In the genomic region with DNA sequence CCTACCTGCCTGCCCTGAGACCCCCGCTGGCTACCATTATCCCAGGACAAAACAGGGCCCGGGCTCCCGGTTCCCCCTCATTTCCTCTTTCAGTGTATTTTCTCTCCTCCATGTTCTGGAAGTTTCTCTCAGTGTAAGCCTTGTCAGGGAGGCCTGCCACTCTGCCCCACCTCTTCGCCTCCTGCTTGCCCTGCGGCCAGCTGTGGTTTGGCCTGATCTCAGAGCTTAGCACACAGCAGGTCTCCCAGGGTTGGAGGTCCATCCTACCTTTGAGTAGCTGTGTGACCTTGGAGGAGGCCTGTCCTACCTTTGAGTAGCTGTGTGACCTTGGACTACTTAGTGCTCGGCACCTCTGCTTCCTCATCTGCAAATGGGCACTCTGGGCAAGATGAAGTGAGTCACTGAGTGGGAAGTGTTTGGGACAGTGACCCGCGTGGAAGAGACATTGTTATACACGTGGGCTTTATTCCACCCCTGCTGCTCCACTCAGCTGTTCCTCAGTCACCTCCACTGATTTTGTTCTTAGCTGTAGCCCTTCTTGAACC, we compare ENCODE assay signal across 21 cellular contexts.
DNase-seq lines count a peak whose midpoint lies in the region; ATAC-seq, FAIRE-seq and TF ChIP-seq lines count a peak whose summit lies in the region.
"Had no signal": no experiment of that assay in that cellular context is flagged by ENCODE, and none has a peak within 500 bp of the region (broad histone marks: within the 10 kb centered on the region; RNA-seq: fewer than 3 reads in every experiment).

No MANE protein-coding gene starts in this region.

- no peak for TF ChIP-seq EP300 in HepG2 (IDR thresholded peaks at IDR 0.05; ENCODE audit: low read depth in 2 of 2, low read length in 2 of 2)
- TF ChIP-seq EP300 in HepG2 (CRISPR knock-in tag; IDR thresholded peaks at IDR 0.05; ENCODE audit: borderline replicate concordance), result no peak

- no peak for DNase-seq in activated naive CD8-positive, alpha-beta T cell treated with anti-CD3 and anti-CD28 coated beads, Interleukin-2, amount 10 ng/mL, durations not matched to agents 7 days and 5 days
- DNase-seq in activated naive CD8-positive, alpha-beta T cell treated with anti-CD3 and anti-CD28 coated beads, Interleukin-2, amount 50 U/mL, for 24 hours, result no peak
- DNase-seq in neural progenitor cell (ENCODE audit: low spot score), result no peak
- DNase-seq in urothelium cell line (ENCODE audit: low spot score), result no peak
- no peak for DNase-seq in HepG2 (ENCODE audit: low spot score)
- no peak for DNase-seq in T-cell
- DNase-seq: activated CD4-positive, alpha-beta T cell treated with anti-CD3 and anti-CD28 coated beads for 1 hour; BE2C; caudate nucleus; GM23248; mesendoderm; NCI-H774; retina; stimulated activated naive B cell treated with anti-CD40 and anti-IgM and Interleukin-4, amounts not matched to agents 10 μg/mL and 1 μg/mL and 100 μg/mL, for 72 hours had no signal

- no peak overlapping the region for H3K4me3 Mint-ChIP-seq in activated naive CD8-positive, alpha-beta T cell treated with anti-CD3 and anti-CD28 coated beads, Interleukin-2, amount 10 ng/mL, durations not matched to agents 7 days and 5 days
- no peak overlapping the region for H3K4me3 Mint-ChIP-seq in activated naive CD8-positive, alpha-beta T cell treated with anti-CD3 and anti-CD28 coated beads, Interleukin-2, amount 50 U/mL, for 24 hours
- H3K4me3 Mint-ChIP-seq in dendritic cell treated with granulocyte-macrophage colony-stimulating factor and Interleukin-4, amounts not matched to agents 40 ng/mL and 50 ng/mL, for 4 days, result no peak overlapping the region
- H3K4me3 Mint-ChIP-seq in neural progenitor cell, result no peak overlapping the region
- no peak overlapping the region for H3K4me3 Mint-ChIP-seq in T-cell
- H3K4me3 Mint-ChIP-seq: activated T-helper 1 cell treated with anti-CD3 and anti-CD28 coated beads, Interleukin-12 subunit alpha, Interleukin-12 subunit beta, Interleukin-2, Interleukin-4 antibody, amounts not matched to agents 30 ng/mL and 10 ng/mL and 1 ng/mL, durations not matched to agents 14 hours and 24 hours and 36 hours; stimulated activated naive B cell treated with anti-CD40 and anti-IgM and Interleukin-4, amounts not matched to agents 10 μg/mL and 1 μg/mL and 100 μg/mL, for 72 hours had no signal

- no peaks in the 10 kb centered on the region for H3K27me3 Mint-ChIP-seq in activated naive CD8-positive, alpha-beta T cell treated with anti-CD3 and anti-CD28 coated beads, Interleukin-2, amount 10 ng/mL, durations not matched to agents 7 days and 5 days
- no peaks in the 10 kb centered on the region for H3K27me3 Mint-ChIP-seq in activated naive CD8-positive, alpha-beta T cell treated with anti-CD3 and anti-CD28 coated beads, Interleukin-2, amount 50 U/mL, for 24 hours
- peaks cover 2% of the 10 kb centered on the region for H3K27me3 Mint-ChIP-seq in dendritic cell treated with granulocyte-macrophage colony-stimulating factor and Interleukin-4, amounts not matched to agents 40 ng/mL and 50 ng/mL, for 4 days
- H3K27me3 Mint-ChIP-seq in neural progenitor cell (ENCODE audit: insufficient read depth, low read depth) (peaks cover 14% of the 10 kb centered on the region), T-cell (no peaks in the 10 kb centered on the region)
- H3K27me3 Mint-ChIP-seq: stimulated activated naive B cell treated with anti-CD40 and anti-IgM and Interleukin-4, amounts not matched to agents 10 μg/mL and 1 μg/mL and 100 μg/mL, for 72 hours had no signal

- H3K27me3 ChIP-seq in neural progenitor cell (no peaks in the 10 kb centered on the region), HepG2 (ENCODE audit: control insufficient read depth in 1 of 2, insufficient read depth in 2 of 2, low read length in 2 of 2) (no peaks in the 10 kb centered on the region)
- H3K27me3 ChIP-seq: BE2C, gastroesophageal sphincter, tibial nerve had no signal

- TF ChIP-seq RAD21 in HepG2 (CRISPR knock-in tag; IDR thresholded peaks at IDR 0.05), result no peak

- POLR2A ChIA-PET in activated naive CD8-positive, alpha-beta T cell treated with anti-CD3 and anti-CD28 coated beads, Interleukin-2, amount 10 ng/mL, durations not matched to agents 7 days and 5 days (lab: Charles Lee), result no interaction called here
- POLR2A ChIA-PET in HepG2 (lab: Yijun Ruan, JAX) (no interaction called here), T-cell (lab: Charles Lee) (no interaction called here)

- H3K9ac ChIP-seq in neural progenitor cell, result no peak overlapping the region
- H3K9ac ChIP-seq in HepG2 (ENCODE audit: insufficient read depth, low read depth, low read length), result no peak overlapping the region
- H3K9ac ChIP-seq: GM23248 had no signal

- no peak overlapping the region for H2AFZ ChIP-seq in neural progenitor cell (replicated peaks)
- no peak overlapping the region for H2AFZ ChIP-seq in HepG2 (ENCODE audit: low read length)
- H2AFZ ChIP-seq: GM23248 had no signal

- CTCF ChIA-PET in HepG2 (lab: Yijun Ruan, JAX; ENCODE audit: low intra/inter-chr PET ratio, low total read pairs), result no interaction called here
- CTCF ChIA-PET in T-cell (lab: Charles Lee), result no interaction called here

- no peaks in the 10 kb centered on the region for H3K4me1 Mint-ChIP-seq in activated naive CD8-positive, alpha-beta T cell treated with anti-CD3 and anti-CD28 coated beads, Interleukin-2, amount 10 ng/mL, durations not matched to agents 7 days and 5 days
- peaks cover 5% of the 10 kb centered on the region for H3K4me1 Mint-ChIP-seq in activated naive CD8-positive, alpha-beta T cell treated with anti-CD3 and anti-CD28 coated beads, Interleukin-2, amount 50 U/mL, for 24 hours
- H3K4me1 Mint-ChIP-seq in dendritic cell treated with granulocyte-macrophage colony-stimulating factor and Interleukin-4, amounts not matched to agents 40 ng/mL and 50 ng/mL, for 4 days (ENCODE audit: low read depth), result peaks cover 60% of the 10 kb centered on the region
- H3K4me1 Mint-ChIP-seq in neural progenitor cell, result peaks cover 61% of the 10 kb centered on the region
- H3K4me1 Mint-ChIP-seq in T-cell, result peaks cover 0 to 7% (median 0%) of the 10 kb centered on the region in 3 donors

- no peaks in the 10 kb centered on the region for H4K20me1 ChIP-seq in neural progenitor cell (ENCODE audit: low read depth)
- H4K20me1 ChIP-seq in HepG2 (ENCODE audit: insufficient read depth, low read length), result no peaks in the 10 kb centered on the region

- BruUV-seq in HepG2 (replicated peaks; lab: Mats Ljungman, UMichigan), result no TSS peak

- peak; percentile 90 for FAIRE-seq in urothelium cell line (lab: Jason Lieb, UNC)
- no peak for FAIRE-seq in HepG2 (lab: Jason Lieb, UNC)
- FAIRE-seq: GM18507 had no signal

- intact Hi-C loops in dendritic cell treated with granulocyte-macrophage colony-stimulating factor and Interleukin-4, amounts not matched to agents 40 ng/mL and 50 ng/mL, for 4 days (cut with micrococcal nuclease), result no loop called here
- intact Hi-C loops in HepG2 (cut with micrococcal nuclease; ENCODE audit: unreplicated experiment), result no loop called here

- H3K4me3 ChIP-seq in neural progenitor cell (no peak overlapping the region), HepG2 (replicated peaks in 1 of 3; ENCODE audit: insufficient read depth in 1 of 3, low read depth in 2 of 3, low read length in 3 of 3) (no peak overlapping the region)
- H3K4me3 ChIP-seq: gastroesophageal sphincter, GM23248, tibial nerve had no signal

- no peak for TF ChIP-seq POLR2A in HepG2 (IDR thresholded peaks at IDR 0.05; ENCODE audit: insufficient read depth in 1 of 2, low read depth in 2 of 2, low read length in 2 of 2)

- H3K36me3 ChIP-seq in neural progenitor cell (no peaks in the 10 kb centered on the region), HepG2 (replicated peaks in 1 of 2; ENCODE audit: control insufficient read depth in 1 of 2, insufficient read depth in 2 of 2, low read length in 2 of 2) (no peaks in the 10 kb centered on the region)
- H3K36me3 ChIP-seq: BE2C, gastroesophageal sphincter, tibial nerve had no signal

- WGBS in HepG2 (ENCODE audit: low lambda C conversion rate), result 74% methylated on average over 8 of the region's 9 CpGs

- no peak for TF ChIP-seq CTCF in neural progenitor cell (IDR thresholded peaks at IDR 0.05)
- TF ChIP-seq CTCF in HepG2 (CRISPR knock-in tag; IDR thresholded peaks at IDR 0.05), result no peak

- peaks cover 11% of the 10 kb centered on the region for H3F3A ChIP-seq in neural progenitor cell (ENCODE audit: low read depth)

- H3K4me2 ChIP-seq in neural progenitor cell, result no peak overlapping the region
- no peak overlapping the region for H3K4me2 ChIP-seq in HepG2 (ENCODE audit: low read depth, low read length)

- H3K9me3 ChIP-seq in neural progenitor cell (ENCODE audit: low read depth) (no peaks in the 10 kb centered on the region), HepG2 (ENCODE audit: low read length) (no peaks in the 10 kb centered on the region)
- H3K9me3 ChIP-seq: BE2C, gastroesophageal sphincter, tibial nerve had no signal

- peaks cover 30% of the 10 kb centered on the region for H3K4me1 ChIP-seq in neural progenitor cell
- peaks cover 43% of the 10 kb centered on the region for H3K4me1 ChIP-seq in HepG2 (ENCODE audit: insufficient read depth, low read length)

- peaks cover 4% of the 10 kb centered on the region for H3K36me3 Mint-ChIP-seq in activated naive CD8-positive, alpha-beta T cell treated with anti-CD3 and anti-CD28 coated beads, Interleukin-2, amount 10 ng/mL, durations not matched to agents 7 days and 5 days
- no peaks in the 10 kb centered on the region for H3K36me3 Mint-ChIP-seq in activated naive CD8-positive, alpha-beta T cell treated with anti-CD3 and anti-CD28 coated beads, Interleukin-2, amount 50 U/mL, for 24 hours (ENCODE audit: low read depth)
- H3K36me3 Mint-ChIP-seq in dendritic cell treated with granulocyte-macrophage colony-stimulating factor and Interleukin-4, amounts not matched to agents 40 ng/mL and 50 ng/mL, for 4 days (ENCODE audit: low read depth), result no peaks in the 10 kb centered on the region
- peaks cover 16% of the 10 kb centered on the region for H3K36me3 Mint-ChIP-seq in neural progenitor cell
- H3K36me3 Mint-ChIP-seq in T-cell, result no peaks in the 10 kb centered on the region

- peaks cover 4% of the 10 kb centered on the region for H3K9me3 Mint-ChIP-seq in activated naive CD8-positive, alpha-beta T cell treated with anti-CD3 and anti-CD28 coated beads, Interleukin-2, amount 10 ng/mL, durations not matched to agents 7 days and 5 days
- H3K9me3 Mint-ChIP-seq in activated naive CD8-positive, alpha-beta T cell treated with anti-CD3 and anti-CD28 coated beads, Interleukin-2, amount 50 U/mL, for 24 hours, result no peaks in the 10 kb centered on the region
- H3K9me3 Mint-ChIP-seq in dendritic cell treated with granulocyte-macrophage colony-stimulating factor and Interleukin-4, amounts not matched to agents 40 ng/mL and 50 ng/mL, for 4 days, result no peaks in the 10 kb centered on the region
- H3K9me3 Mint-ChIP-seq in neural progenitor cell, result peaks cover 19% of the 10 kb centered on the region
- no peaks in the 10 kb centered on the region for H3K9me3 Mint-ChIP-seq in T-cell

- ATAC-seq in activated naive CD8-positive, alpha-beta T cell treated with anti-CD3 and anti-CD28 coated beads, Interleukin-2, amount 10 ng/mL, durations not matched to agents 7 days and 5 days (ENCODE audit: low read depth), result no peak
- ATAC-seq in activated naive CD8-positive, alpha-beta T cell treated with anti-CD3 and anti-CD28 coated beads, Interleukin-2, amount 50 U/mL, for 24 hours, result no peak
- ATAC-seq in HepG2 (no peak), T-cell (replicated peaks in 1 of 4) (no peak), GM18867 (IDR thresholded peaks at IDR 0.05; ENCODE audit: unreplicated experiment) (no peak)
- ATAC-seq: gastroesophageal sphincter; stimulated activated naive B cell treated with anti-CD40 and anti-IgM and Interleukin-4, amounts not matched to agents 10 μg/mL and 1 μg/mL and 100 μg/mL, for 72 hours had no signal

- in situ Hi-C loops in HepG2 (cut with HindIII; ENCODE audit: extremely low pct_ligation_motif_present, low pct_unique_long_range_greater_than_20kb), result no loop called here

- H3K27ac ChIP-seq in neural progenitor cell, result no peak overlapping the region
- H3K27ac ChIP-seq in HepG2 (ENCODE audit: extremely low read length, insufficient read depth, low read length), result no peak overlapping the region
- H3K27ac ChIP-seq: 22Rv1, gastroesophageal sphincter, GM23248 had no signal

- H3K27ac Mint-ChIP-seq in activated naive CD8-positive, alpha-beta T cell treated with anti-CD3 and anti-CD28 coated beads, Interleukin-2, amount 10 ng/mL, durations not matched to agents 7 days and 5 days, result peak overlapping the region; percentile 13
- no peak overlapping the region for H3K27ac Mint-ChIP-seq in activated naive CD8-positive, alpha-beta T cell treated with anti-CD3 and anti-CD28 coated beads, Interleukin-2, amount 50 U/mL, for 24 hours
- peak overlapping the region; percentile 96 for H3K27ac Mint-ChIP-seq in dendritic cell treated with granulocyte-macrophage colony-stimulating factor and Interleukin-4, amounts not matched to agents 40 ng/mL and 50 ng/mL, for 4 days
- H3K27ac Mint-ChIP-seq in neural progenitor cell (peak overlapping the region; percentile 74), T-cell (no peak overlapping the region)
- H3K27ac Mint-ChIP-seq: activated T-helper 1 cell treated with anti-CD3 and anti-CD28 coated beads, Interleukin-12 subunit alpha, Interleukin-12 subunit beta, Interleukin-2, Interleukin-4 antibody, amounts not matched to agents 30 ng/mL and 10 ng/mL and 1 ng/mL, durations not matched to agents 14 hours and 24 hours and 36 hours; stimulated activated naive B cell treated with anti-CD40 and anti-IgM and Interleukin-4, amounts not matched to agents 10 μg/mL and 1 μg/mL and 100 μg/mL, for 72 hours had no signal

- H3K79me2 ChIP-seq in neural progenitor cell (ENCODE audit: low read depth) (no peaks in the 10 kb centered on the region), HepG2 (ENCODE audit: insufficient read depth, low read length) (no peaks in the 10 kb centered on the region)

Comparison
In these comparisons a context has a peak if more than half of its experiments do, and no peak if none do; other contexts are left out.
1. H3K27ac Mint-ChIP-seq: peak in activated naive CD8-positive, alpha-beta T cell treated with anti-CD3 and anti-CD28 coated beads, Interleukin-2, amount 10 ng/mL, durations not matched to agents 7 days and 5 days (single experiment), dendritic cell treated with granulocyte-macrophage colony-stimulating factor and Interleukin-4, amounts not matched to agents 40 ng/mL and 50 ng/mL, for 4 days (single experiment) and neural progenitor cell (single experiment); none in activated naive CD8-positive, alpha-beta T cell treated with anti-CD3 and anti-CD28 coated beads, Interleukin-2, amount 50 U/mL, for 24 hours (single experiment) and T-cell (0 of 2).